14 cellular contexts compared by ENCODE assay signal in genomic region chr9:68998812-68999211, GRCh38. TPM values are rescaled to one million over a fixed set of nuclear protein-coding genes. Genes with fewer than 3 reads are reported as not detected.
A peak's percentile ranks its signal among the peaks of the same experiment; 100 is the strongest.
DNase-seq lines count a peak whose midpoint lies in the region; ATAC-seq and TF ChIP-seq lines count a peak whose summit lies in the region.
"Had no signal": no experiment of that assay in that cellular context is flagged by ENCODE, and none has a peak within 500 bp of the region (broad histone marks: within the 10 kb centered on the region; RNA-seq: fewer than 3 reads in every experiment).

No MANE protein-coding gene starts in this region.

- TF ChIP-seq EP300 in sigmoid colon (IDR thresholded peaks at IDR 0.05): no peak

- H3K4me3 ChIP-seq in right atrium auricular region (no peak overlapping the region), sigmoid colon (no peak overlapping the region)
- H3K4me3 ChIP-seq: colonic mucosa, right lobe of liver had no signal

- no peaks in the 10 kb centered on the region for H3K9me3 ChIP-seq in right atrium auricular region
- no peaks in the 10 kb centered on the region for H3K9me3 ChIP-seq in sigmoid colon
- H3K9me3 ChIP-seq: colonic mucosa, right lobe of liver had no signal

- no peaks in the 10 kb centered on the region for H3K27me3 ChIP-seq in right atrium auricular region
- H3K27me3 ChIP-seq in sigmoid colon: no peaks in the 10 kb centered on the region
- H3K27me3 ChIP-seq: colonic mucosa, right lobe of liver had no signal

- no peak for TF ChIP-seq POLR2A in sigmoid colon (IDR thresholded peaks at IDR 0.05)

- peak; percentile 73 for ATAC-seq in GM21381 (IDR thresholded peaks at IDR 0.05; ENCODE audit: unreplicated experiment)
- ATAC-seq in HG02571 (IDR thresholded peaks at IDR 0.05; ENCODE audit: unreplicated experiment): no peak

- intact Hi-C loops in sigmoid colon (cut with DNase I): loop anchor here (1.0 to 2.0 kb wide), 2 partner anchors 294 to 415 kb away; partner anchors contain the start of gene PIP5K1B

- H3K4me1 ChIP-seq in right atrium auricular region (peaks cover 0 to 34% of the 10 kb centered on the region in 2 donors), sigmoid colon (peaks cover 0 to 23% (median 12%) of the 10 kb centered on the region in 4 donors)
- H3K4me1 ChIP-seq: colonic mucosa, right lobe of liver had no signal

- peak overlapping the region; percentile 52 to 57 for H3K27ac ChIP-seq in right atrium auricular region
- H3K27ac ChIP-seq in sigmoid colon: peak overlapping the region in 3 of 4 donors; percentile 6 to 12 (median 12)
- H3K27ac ChIP-seq: colonic mucosa, right lobe of liver had no signal

- TF ChIP-seq CTCF in right atrium auricular region (IDR thresholded peaks at IDR 0.05): no peak
- no peak for TF ChIP-seq CTCF in sigmoid colon (IDR thresholded peaks at IDR 0.05)

- H3K36me3 ChIP-seq in right atrium auricular region: no peaks in the 10 kb centered on the region
- H3K36me3 ChIP-seq in sigmoid colon: no peaks in the 10 kb centered on the region
- H3K36me3 ChIP-seq: colonic mucosa, right lobe of liver had no signal

- DNase-seq in SW480 (ENCODE audit: low spot score) (peak; percentile 16), right atrium auricular region (ENCODE audit: low spot score) (no peak), sigmoid colon (no peak), 8988T (no peak)
- no peak for DNase-seq in stimulated activated CD4-positive, alpha-beta T cell treated with anti-CD3 and anti-CD28 coated beads, Interleukin-1b, Interleukin-23, amount 100 ng/mL, for 48 hours
- DNase-seq: activated naive CD4-positive, alpha-beta T cell treated with anti-CD3 and anti-CD28 coated beads, Interleukin-2, amount 50 U/mL, for 16 hours; colonic mucosa; MM.1S; right lobe of liver; SHP77 treated with DMSO at 0.1 percent for 48 hours had no signal

- WGBS in sigmoid colon, 2 donors: 75 to 84% methylated on average over 5 of the region's 5 CpGs

RNA-seq across cellular contexts. Expression of gene PRKACG, which starts 15.1 kb away (rescaled TPM):
- not detected for total RNA-seq in right atrium auricular region
- not detected for total RNA-seq in sigmoid colon
- not detected for polyA plus RNA-seq in sigmoid colon
- total RNA-seq: activated CD8-positive, alpha-beta memory T cell treated with anti-CD3 and anti-CD28 coated beads for 36 hours; colonic mucosa; fibroblast of lung; right lobe of liver had no signal
- polyA plus RNA-seq: fibroblast of lung had no signal

RNA-seq across cellular contexts. Expression of gene FXN, which starts 36.7 kb away (rescaled TPM):
- total RNA-seq in right atrium auricular region: 10 to 100 TPM; 10.5 to 24.6 TPM
- 1 to 10 TPM; 3.4 to 8.7 (median 5.6) TPM for total RNA-seq in sigmoid colon
- 10 to 100 TPM; 10.2 to 16.1 (median 10.2) TPM for polyA plus RNA-seq in sigmoid colon
